Comparison of ENCODE assay signal across 33 cellular contexts in the genomic region with DNA sequence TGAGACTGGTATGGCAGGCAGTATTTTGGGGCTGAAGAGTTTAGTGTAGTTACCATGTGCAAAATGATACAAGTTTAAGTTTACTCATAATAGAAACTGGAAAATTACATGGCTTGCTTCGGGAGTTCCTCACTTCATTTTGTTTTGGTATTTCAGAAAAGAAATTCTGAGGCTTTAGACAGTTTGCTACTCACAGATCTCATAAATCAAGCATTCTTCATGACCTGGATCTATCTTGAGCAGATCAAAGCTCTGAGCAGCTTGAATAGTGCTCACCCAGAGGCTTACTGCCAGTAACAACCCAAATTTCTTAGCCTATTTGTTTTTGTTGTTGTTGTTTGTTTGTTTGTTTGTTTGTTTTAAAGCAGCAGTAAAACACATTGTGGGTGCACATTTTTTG.
"Had no signal": no experiment of that assay in that cellular context is flagged by ENCODE, and none has a peak within 500 bp of the region (broad histone marks: within the 10 kb centered on the region; RNA-seq: fewer than 3 reads in every experiment).

No MANE protein-coding gene starts in this region.

- ATAC-seq: activated CD8-positive, alpha-beta memory T cell treated with anti-CD3 and anti-CD28 coated beads, Interleukin-2, amount 10 ng/mL, durations not matched to agents 7 days and 5 days; activated CD8-positive, alpha-beta T cell treated with anti-CD3 and anti-CD28 coated beads for 36 hours; activated naive CD8-positive, alpha-beta T cell treated with anti-CD3 and anti-CD28 coated beads, Interleukin-2, amount 50 U/mL, for 24 hours; heart right ventricle; left lung; lower lobe of right lung; mucosa of descending colon; natural killer cell treated with Interleukin-12 subunit alpha and Interleukin-12 subunit beta and Interleukin-15 and Interleukin-18, amount 100 ng/mL, for 72 hours; pancreas; psoas muscle; stimulated activated memory B cell treated with anti-CD40 and anti-IgM and Interleukin-4, amounts not matched to agents 10 μg/mL and 1 μg/mL and 100 μg/mL, for 72 hours; stimulated activated naive CD8-positive, alpha-beta T cell treated with anti-CD3 and anti-CD28 coated beads, Interleukin-15, amount 100 ng/mL, for 72 hours had no signal

- H3K4me3 Mint-ChIP-seq: activated CD4-positive, alpha-beta T cell treated with anti-CD3 and anti-CD28 coated beads, Interleukin-2, amount 10 ng/mL, durations not matched to agents 24 days and 14 days; activated CD8-positive, alpha-beta memory T cell treated with anti-CD3 and anti-CD28 coated beads, Interleukin-2, amount 10 ng/mL, durations not matched to agents 7 days and 5 days; activated CD8-positive, alpha-beta T cell treated with anti-CD3 and anti-CD28 coated beads for 36 hours; activated naive CD4-positive, alpha-beta T cell treated with anti-CD3 and anti-CD28 coated beads, Interleukin-2, amount 50 U/mL, for 24 hours; activated naive CD8-positive, alpha-beta T cell treated with anti-CD3 and anti-CD28 coated beads, Interleukin-2, amount 50 U/mL, for 24 hours; central memory CD8-positive, alpha-beta T cell; natural killer cell treated with Interleukin-12 subunit alpha and Interleukin-12 subunit beta and Interleukin-15 and Interleukin-18, amount 100 ng/mL, for 72 hours; stimulated activated memory B cell treated with anti-CD40 and anti-IgM and Interleukin-4, amounts not matched to agents 10 μg/mL and 1 μg/mL and 100 μg/mL, for 72 hours; stimulated activated naive CD8-positive, alpha-beta T cell treated with anti-CD3 and anti-CD28 coated beads, Interleukin-15, amount 100 ng/mL, for 72 hours; T-helper 1 cell treated with Interleukin-12 subunit alpha and Interleukin-12 subunit beta and Interleukin-4 antibody, amounts not matched to agents 30 μg/mL and 1 μg/mL, for 36 hours had no signal

- H3K27me3 Mint-ChIP-seq: activated CD4-positive, alpha-beta T cell treated with anti-CD3 and anti-CD28 coated beads, Interleukin-2, amount 10 ng/mL, durations not matched to agents 24 days and 14 days; activated CD8-positive, alpha-beta memory T cell treated with anti-CD3 and anti-CD28 coated beads, Interleukin-2, amount 10 ng/mL, durations not matched to agents 7 days and 5 days; activated CD8-positive, alpha-beta T cell treated with anti-CD3 and anti-CD28 coated beads for 36 hours; activated naive CD4-positive, alpha-beta T cell treated with anti-CD3 and anti-CD28 coated beads, Interleukin-2, amount 50 U/mL, for 24 hours; activated naive CD8-positive, alpha-beta T cell treated with anti-CD3 and anti-CD28 coated beads, Interleukin-2, amount 50 U/mL, for 24 hours; central memory CD8-positive, alpha-beta T cell; natural killer cell treated with Interleukin-12 subunit alpha and Interleukin-12 subunit beta and Interleukin-15 and Interleukin-18, amount 100 ng/mL, for 72 hours; stimulated activated memory B cell treated with anti-CD40 and anti-IgM and Interleukin-4, amounts not matched to agents 10 μg/mL and 1 μg/mL and 100 μg/mL, for 72 hours; stimulated activated naive CD8-positive, alpha-beta T cell treated with anti-CD3 and anti-CD28 coated beads, Interleukin-15, amount 100 ng/mL, for 72 hours had no signal

- H3K9me3 Mint-ChIP-seq: activated CD8-positive, alpha-beta T cell treated with anti-CD3 and anti-CD28 coated beads for 36 hours; activated naive CD4-positive, alpha-beta T cell treated with anti-CD3 and anti-CD28 coated beads, Interleukin-2, amount 50 U/mL, for 24 hours; activated T-helper 2 cell treated with anti-CD3 and anti-CD28 coated beads, Interferon-gamma antibody, Interleukin-2, Interleukin-4, amounts not matched to agents 10 μg/mL and 5 μg/mL and 100 μg/mL, durations not matched to agents 14 hours and 24 hours and 36 hours; central memory CD8-positive, alpha-beta T cell; stimulated activated memory B cell treated with anti-CD40 and anti-IgM and Interleukin-4, amounts not matched to agents 10 μg/mL and 1 μg/mL and 100 μg/mL, for 72 hours; stimulated activated naive CD8-positive, alpha-beta T cell treated with anti-CD3 and anti-CD28 coated beads, Interleukin-15, amount 100 ng/mL, for 72 hours; T-helper 1 cell treated with Interleukin-12 subunit alpha and Interleukin-12 subunit beta and Interleukin-4 antibody, amounts not matched to agents 30 μg/mL and 1 μg/mL, for 36 hours had no signal

- H3K4me3 ChIP-seq: esophagus squamous epithelium, heart right ventricle, left lung, lower lobe of right lung, mucosa of descending colon, pancreas, psoas muscle, smooth muscle cell, upper lobe of left lung, vagina had no signal

- H3K27ac Mint-ChIP-seq: activated CD4-positive, alpha-beta T cell treated with anti-CD3 and anti-CD28 coated beads, Interleukin-2, amount 10 ng/mL, durations not matched to agents 24 days and 14 days; activated CD8-positive, alpha-beta memory T cell treated with anti-CD3 and anti-CD28 coated beads, Interleukin-2, amount 10 ng/mL, durations not matched to agents 7 days and 5 days; activated CD8-positive, alpha-beta T cell treated with anti-CD3 and anti-CD28 coated beads for 36 hours; activated naive CD4-positive, alpha-beta T cell treated with anti-CD3 and anti-CD28 coated beads, Interleukin-2, amount 50 U/mL, for 24 hours; activated naive CD8-positive, alpha-beta T cell treated with anti-CD3 and anti-CD28 coated beads, Interleukin-2, amount 50 U/mL, for 24 hours; activated T-helper 2 cell treated with anti-CD3 and anti-CD28 coated beads, Interferon-gamma antibody, Interleukin-2, Interleukin-4, amounts not matched to agents 10 μg/mL and 5 μg/mL and 100 μg/mL, durations not matched to agents 14 hours and 24 hours and 36 hours; natural killer cell treated with Interleukin-12 subunit alpha and Interleukin-12 subunit beta and Interleukin-15 and Interleukin-18, amount 100 ng/mL, for 72 hours; stimulated activated memory B cell treated with anti-CD40 and anti-IgM and Interleukin-4, amounts not matched to agents 10 μg/mL and 1 μg/mL and 100 μg/mL, for 72 hours; stimulated activated naive CD8-positive, alpha-beta T cell treated with anti-CD3 and anti-CD28 coated beads, Interleukin-15, amount 100 ng/mL, for 72 hours; T-helper 1 cell treated with Interleukin-12 subunit alpha and Interleukin-12 subunit beta and Interleukin-4 antibody, amounts not matched to agents 30 μg/mL and 1 μg/mL, for 36 hours had no signal

- H3K36me3 Mint-ChIP-seq: stimulated activated memory B cell treated with anti-CD40 and anti-IgM and Interleukin-4, amounts not matched to agents 10 μg/mL and 1 μg/mL and 100 μg/mL, for 72 hours had no signal

- DNase-seq: activated CD4-positive, CD25-positive, alpha-beta regulatory T cell treated with anti-CD3 and anti-CD28 coated beads, Interleukin-2, amount 50 U/mL, for 72 hours; activated CD8-positive, alpha-beta memory T cell treated with anti-CD3 and anti-CD28 coated beads, Interleukin-2, amount 10 ng/mL, durations not matched to agents 7 days and 5 days; activated CD8-positive, alpha-beta T cell treated with anti-CD3 and anti-CD28 coated beads for 36 hours; activated naive CD8-positive, alpha-beta T cell treated with anti-CD3 and anti-CD28 coated beads, Interleukin-2, amount 50 U/mL, for 24 hours; activated T-cell treated with anti-CD3 and anti-CD28 coated beads, Interleukin-2, amount 50 U/mL, for 48 hours; dermis blood vessel endothelial cell; effector CD4-positive, alpha-beta T cell; esophagus squamous epithelium; foreskin melanocyte; heart right ventricle; left lung; lower lobe of right lung; mesendoderm; mucosa of descending colon; pancreas; psoas muscle; stimulated activated CD4-positive, alpha-beta T cell treated with anti-CD3 and anti-CD28 coated beads, Interleukin-1b, Interleukin-23, amount 100 ng/mL, for 48 hours; stimulated activated CD4-positive, alpha-beta T cell treated with anti-CD3 and anti-CD28 coated beads, Interleukin-4, amount 100 ng/mL, for 4 hours; stimulated activated CD8-positive, alpha-beta memory T cell treated with anti-CD3 and anti-CD28 coated beads, Interleukin-4, amount 100 ng/mL, for 48 hours; stimulated activated naive CD8-positive, alpha-beta T cell treated with anti-CD3 and anti-CD28 coated beads, Interleukin-15, amount 100 ng/mL, for 72 hours; substantia nigra; T-helper 9 cell; upper lobe of left lung; WERI-Rb-1 had no signal
